25 cellular contexts compared by ENCODE assay signal in genomic region chr1:97119260-97119659, GRCh38.
"Had no signal": no experiment of that assay in that cellular context is flagged by ENCODE, and none has a peak within 500 bp of the region (broad histone marks: within the 10 kb centered on the region; RNA-seq: fewer than 3 reads in every experiment).

No MANE protein-coding gene starts in this region.

- H3K9me3 Mint-ChIP-seq: activated B cell treated with CpG ODN at 0.5 μM for 24 hours; activated CD8-positive, alpha-beta T cell treated with anti-CD3 and anti-CD28 coated beads for 36 hours; activated naive CD8-positive, alpha-beta T cell treated with anti-CD3 and anti-CD28 coated beads, Interleukin-2, amount 10 ng/mL, durations not matched to agents 7 days and 5 days; activated T-cell treated with anti-CD3 and anti-CD28 coated beads, Interleukin-2, amount 50 U/mL, for 72 hours; activated T-helper 2 cell treated with anti-CD3 and anti-CD28 coated beads, Interferon-gamma antibody, Interleukin-2, Interleukin-4, amounts not matched to agents 10 μg/mL and 5 μg/mL and 100 μg/mL, durations not matched to agents 14 hours and 24 hours and 36 hours; T-cell had no signal

- H3K4me3 Mint-ChIP-seq: activated B cell treated with CpG ODN at 0.5 μM for 24 hours; activated CD8-positive, alpha-beta T cell treated with anti-CD3 and anti-CD28 coated beads for 36 hours; activated naive CD8-positive, alpha-beta T cell treated with anti-CD3 and anti-CD28 coated beads, Interleukin-2, amount 10 ng/mL, durations not matched to agents 7 days and 5 days; activated T-cell treated with anti-CD3 and anti-CD28 coated beads, Interleukin-2, amount 50 U/mL, for 72 hours; T-cell had no signal

- H3K9ac ChIP-seq: KMS-11 had no signal

- DNase-seq: activated B cell treated with CpG ODN at 0.5 μM for 24 hours; activated CD4-positive, alpha-beta T cell treated with anti-CD3 and anti-CD28 coated beads for 4 hours; activated CD8-positive, alpha-beta memory T cell treated with anti-CD3 and anti-CD28 coated beads, Interleukin-2, amount 50 U/mL, for 4 hours; activated CD8-positive, alpha-beta T cell treated with anti-CD3 and anti-CD28 coated beads for 36 hours; activated naive CD4-positive, alpha-beta T cell treated with anti-CD3 and anti-CD28 coated beads, Interleukin-2, amount 50 U/mL, for 16 hours; activated naive CD8-positive, alpha-beta T cell treated with anti-CD3 and anti-CD28 coated beads, Interleukin-2, amount 10 ng/mL, durations not matched to agents 7 days and 5 days; activated T-cell treated with anti-CD3 and anti-CD28 coated beads, Interleukin-2, amount 50 U/mL, for 72 hours; adrenal gland; aorta; central memory CD4-positive, alpha-beta T cell; NCI-H1092; NCI-H1930; NCI-H2171; NCI-H345; NCI-H510A treated with DMSO at 0.1 percent for 48 hours; NCI-H69; NK-92 treated with Interleukin-12 subunit alpha and Interleukin-12 subunit beta, amount 100 ng/mL, for 24 hours; OCI-M1; RPMI8226; T-cell; T-helper 2 cell; T1000 had no signal

- H3K4me1 ChIP-seq: adrenal gland had no signal

- H3K27me3 ChIP-seq: adrenal gland had no signal

- H3K27ac Mint-ChIP-seq: activated B cell treated with CpG ODN at 0.5 μM for 24 hours; activated CD8-positive, alpha-beta T cell treated with anti-CD3 and anti-CD28 coated beads for 36 hours; activated naive CD8-positive, alpha-beta T cell treated with anti-CD3 and anti-CD28 coated beads, Interleukin-2, amount 10 ng/mL, durations not matched to agents 7 days and 5 days; activated T-cell treated with anti-CD3 and anti-CD28 coated beads, Interleukin-2, amount 50 U/mL, for 72 hours; activated T-helper 2 cell treated with anti-CD3 and anti-CD28 coated beads, Interferon-gamma antibody, Interleukin-2, Interleukin-4, amounts not matched to agents 10 μg/mL and 5 μg/mL and 100 μg/mL, durations not matched to agents 14 hours and 24 hours and 36 hours; T-cell had no signal

- H3K4me3 ChIP-seq: adrenal gland, SK-N-MC had no signal

- H3K36me3 Mint-ChIP-seq: activated naive CD8-positive, alpha-beta T cell treated with anti-CD3 and anti-CD28 coated beads, Interleukin-2, amount 10 ng/mL, durations not matched to agents 7 days and 5 days had no signal

- H3K4me2 ChIP-seq: KMS-11 had no signal

- H3K9me3 ChIP-seq: adrenal gland had no signal

- H3K27ac ChIP-seq: adrenal gland, KMS-11, SK-N-MC had no signal

- H3K27me3 Mint-ChIP-seq: activated B cell treated with CpG ODN at 0.5 μM for 24 hours; activated CD8-positive, alpha-beta T cell treated with anti-CD3 and anti-CD28 coated beads for 36 hours; activated naive CD8-positive, alpha-beta T cell treated with anti-CD3 and anti-CD28 coated beads, Interleukin-2, amount 10 ng/mL, durations not matched to agents 7 days and 5 days; T-cell had no signal

- H3K36me3 ChIP-seq: adrenal gland had no signal

- H3K4me1 Mint-ChIP-seq: activated B cell treated with CpG ODN at 0.5 μM for 24 hours; activated naive CD8-positive, alpha-beta T cell treated with anti-CD3 and anti-CD28 coated beads, Interleukin-2, amount 10 ng/mL, durations not matched to agents 7 days and 5 days; T-cell had no signal
